In genomic region chr19:47848871-47849473, GRCh38 we compare ENCODE assay signal across 8 cellular contexts. TPM values are rescaled to one million over a fixed set of nuclear protein-coding genes. Genes with fewer than 3 reads are reported as not detected.
A peak's percentile ranks its signal among the peaks of the same experiment; 100 is the strongest.
DNase-seq lines count a peak whose midpoint lies in the region; ATAC-seq, FAIRE-seq and TF ChIP-seq lines count a peak whose summit lies in the region.

No MANE protein-coding gene starts in this region.

- H3K27me3 ChIP-seq in OCI-LY3 (ENCODE audit: low read depth, low read length) (peaks cover 3% of the 10 kb centered on the region; the same call in 1 of the 2 replicates), bronchial epithelial cell (ENCODE audit: control insufficient read depth, insufficient read depth, low read length) (peaks cover 5% of the 10 kb centered on the region), trophoblast cell (ENCODE audit: insufficient read depth, low read length) (no peaks in the 10 kb centered on the region)

- H3K9ac ChIP-seq in OCI-LY3 (ENCODE audit: low read length) (no peak overlapping the region), trophoblast cell (ENCODE audit: low read length) (no peak overlapping the region)

- no peak overlapping the region for H3K14ac ChIP-seq in trophoblast cell (ENCODE audit: low read length)

- no peak overlapping the region for H3K4me3 ChIP-seq in GM12864 (ENCODE audit: low read depth, low read length)
- H3K4me3 ChIP-seq in OCI-LY3 (ENCODE audit: low read length): no peak overlapping the region
- no peak overlapping the region for H3K4me3 ChIP-seq in bronchial epithelial cell (ENCODE audit: low read depth, low read length)
- peak overlapping the region; percentile 18 for H3K4me3 ChIP-seq in trophoblast cell (ENCODE audit: low read depth, low read length)

- TF ChIP-seq CTCF in GM12864 (IDR thresholded peaks at IDR 0.05; ENCODE audit: low read depth, low read length, missing control alignments) (peak; percentile 56), OCI-LY3 (IDR thresholded peaks at IDR 0.05; ENCODE audit: low read depth, low read length) (peak; percentile 9; the same call in 1 of the 2 replicates), bronchial epithelial cell (IDR thresholded peaks at IDR 0.05; ENCODE audit: insufficient read depth, low read length, severe bottlenecking) (peak; percentile 20)

- no peaks in the 10 kb centered on the region for H4K20me1 ChIP-seq in OCI-LY3 (ENCODE audit: insufficient read depth, low read length)

- no peak overlapping the region for H2BK12ac ChIP-seq in trophoblast cell (ENCODE audit: low read length)

- peaks cover under 1% of the 10 kb centered on the region for H3K79me1 ChIP-seq in trophoblast cell (ENCODE audit: low read length)

- H3K9me3 ChIP-seq in OCI-LY3 (ENCODE audit: insufficient read depth, low read length): no peaks in the 10 kb centered on the region
- no peaks in the 10 kb centered on the region for H3K9me3 ChIP-seq in trophoblast cell (ENCODE audit: insufficient read depth, low read depth, low read length)

- no peak overlapping the region for H2BK5ac ChIP-seq in trophoblast cell (ENCODE audit: low read depth, low read length, poor library complexity)

- H2AFZ ChIP-seq in OCI-LY3 (ENCODE audit: low read depth, low read length) (no peak overlapping the region), trophoblast cell (ENCODE audit: insufficient read depth, low read length, poor library complexity) (peak overlapping the region; percentile 4)

- no peak for FAIRE-seq in bronchial epithelial cell (lab: Jason Lieb, UNC)

- H3K18ac ChIP-seq in trophoblast cell (ENCODE audit: low read length): no peak overlapping the region

- no peak overlapping the region for H2AK5ac ChIP-seq in trophoblast cell (ENCODE audit: low read length)

- H3K4me1 ChIP-seq in OCI-LY3 (ENCODE audit: low read length): no peaks in the 10 kb centered on the region
- peaks cover 7% of the 10 kb centered on the region in 2 experiments for H3K4me1 ChIP-seq in trophoblast cell (ENCODE audit: control insufficient read depth in 1 of 2, insufficient read depth in 2 of 2, low read length in 2 of 2)

- H3K4ac ChIP-seq in trophoblast cell (ENCODE audit: low read depth, low read length): no peak overlapping the region

- H3K79me2 ChIP-seq in OCI-LY3 (ENCODE audit: low read length) (no peaks in the 10 kb centered on the region), trophoblast cell (ENCODE audit: control insufficient read depth, insufficient read depth, low read length, poor library complexity) (no peaks in the 10 kb centered on the region)

- no peak overlapping the region for H3K27ac ChIP-seq in OCI-LY3 (ENCODE audit: low read length)
- no peak overlapping the region for H3K27ac ChIP-seq in trophoblast cell (ENCODE audit: low read depth, low read length)

- no peak overlapping the region for H4K12ac ChIP-seq in trophoblast cell (ENCODE audit: low read depth, low read length)

- no peak for ATAC-seq in HG02642 (IDR thresholded peaks at IDR 0.05; ENCODE audit: poor library complexity, unreplicated experiment)

- H3K4me2 ChIP-seq in OCI-LY3 (ENCODE audit: low read length): no peak overlapping the region
- peak overlapping the region; percentile 54 for H3K4me2 ChIP-seq in trophoblast cell (ENCODE audit: low read length)

- no peak overlapping the region for H3K23ac ChIP-seq in trophoblast cell (ENCODE audit: low read length)

- H4K8ac ChIP-seq in trophoblast cell (ENCODE audit: low read depth, low read length): peak overlapping the region; percentile 62

- WGBS in trophoblast cell (ENCODE audit: extremely low coverage, insufficient coverage, insufficient read length): no CpG with 5 or more reads among the region's 22 CpGs

- H4K91ac ChIP-seq in trophoblast cell (ENCODE audit: low read depth, low read length): no peak overlapping the region

- H2BK120ac ChIP-seq in trophoblast cell (ENCODE audit: insufficient read depth, low read length, poor library complexity): no peak overlapping the region

- DNase-seq in GM12864 (ENCODE audit: low read depth) (no peak), bronchial epithelial cell (ENCODE audit: low read depth) (no peak), trophoblast cell (peak in 1 of 2 donors; percentile 22), NCI-H2171 (lab: John Stamatoyannopoulos, UW) (no peak), SW 1271 (lab: John Stamatoyannopoulos, UW) (no peak), HT-29 (ENCODE audit: low spot score) (no peak)

- no peaks in the 10 kb centered on the region for H3K36me3 ChIP-seq in OCI-LY3 (replicated peaks; ENCODE audit: low read depth, low read length)
- H3K36me3 ChIP-seq in bronchial epithelial cell (ENCODE audit: control insufficient read depth, insufficient read depth, low read length): no peaks in the 10 kb centered on the region
- H3K36me3 ChIP-seq in trophoblast cell (ENCODE audit: control insufficient read depth in 1 of 2, insufficient read depth in 2 of 2, low read length in 2 of 2): no peaks in the 10 kb centered on the region

RNA-seq across cellular contexts. Expression of gene TPRX2, which starts 10.1 kb away (rescaled TPM):
- total RNA-seq in bronchial epithelial cell: not detected in 2 replicates
- not detected in 2 replicates for polyA plus RNA-seq in trophoblast cell (2013)
- not detected in 2 replicates for total RNA-seq in HT-29 (2014; rRNA removed; shearing (Covaris generic))

RNA-seq across cellular contexts. Expression of gene CRX, which starts 27.2 kb away (rescaled TPM):
- total RNA-seq in bronchial epithelial cell: not detected in 2 replicates
- polyA plus RNA-seq in trophoblast cell (2013): 0.01 TPM in 1 of 2 replicates, not detected in the other
- total RNA-seq in HT-29 (2014; rRNA removed; shearing (Covaris generic)): not detected in 2 replicates

RNA-seq across cellular contexts. Expression of gene SULT2A1, which starts 37.1 kb away (rescaled TPM):
- total RNA-seq in bronchial epithelial cell: not detected in 2 replicates
- polyA plus RNA-seq in trophoblast cell (2013): 1.1 TPM in 2 replicates
- total RNA-seq in HT-29 (2014; rRNA removed; shearing (Covaris generic)): not detected in 2 replicates

RNA-seq across cellular contexts. Expression of gene TPRX1, which starts 44.6 kb away (rescaled TPM):
- total RNA-seq in bronchial epithelial cell: not detected in 2 replicates
- polyA plus RNA-seq in trophoblast cell (2013): not detected in 2 replicates
- total RNA-seq in HT-29 (2014; rRNA removed; shearing (Covaris generic)): not detected in 2 replicates
